13 cellular contexts compared by ENCODE assay signal in the genomic region with DNA sequence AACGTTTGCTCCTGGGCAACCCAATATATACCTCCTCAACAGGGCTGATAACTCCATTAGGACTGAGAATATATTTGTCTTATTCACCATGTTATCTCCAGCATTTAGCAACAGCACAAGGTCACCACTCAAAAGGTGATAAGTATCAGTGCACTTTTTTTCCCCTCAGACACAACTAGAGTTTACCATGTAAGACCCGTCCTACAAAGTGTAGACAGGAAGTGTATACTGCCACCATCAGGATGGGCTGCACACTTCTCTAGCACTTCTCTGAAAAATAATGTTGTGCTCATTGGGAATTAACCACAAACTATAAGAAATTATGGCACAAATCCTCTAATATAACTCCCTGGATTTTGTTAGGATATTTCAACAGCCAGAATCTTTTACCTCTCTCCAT. TPM values are rescaled to one million over a fixed set of nuclear protein-coding genes. Genes with fewer than 3 reads are reported as not detected.
DNase-seq lines count a peak whose midpoint lies in the region; ATAC-seq and TF ChIP-seq lines count a peak whose summit lies in the region.
"Had no signal": no experiment of that assay in that cellular context is flagged by ENCODE, and none has a peak within 500 bp of the region (broad histone marks: within the 10 kb centered on the region; RNA-seq: fewer than 3 reads in every experiment).

No MANE protein-coding gene starts in this region.

- no peak overlapping the region for H3K4me3 Mint-ChIP-seq in MCF 10A (ENCODE audit: unreplicated experiment)
- H3K4me3 Mint-ChIP-seq in endodermal cell: no peak overlapping the region
- no peak overlapping the region for H3K4me3 Mint-ChIP-seq in stimulated activated naive B cell treated with anti-CD40 and anti-IgM and Interleukin-4, amounts not matched to agents 10 μg/mL and 1 μg/mL and 100 μg/mL, for 72 hours
- no peak overlapping the region for H3K4me3 Mint-ChIP-seq in activated naive CD8-positive, alpha-beta T cell treated with anti-CD3 and anti-CD28 coated beads for 36 hours
- H3K4me3 Mint-ChIP-seq in activated naive CD4-positive, alpha-beta T cell treated with anti-CD3 and anti-CD28 coated beads, Interleukin-2, amount 10 ng/mL, durations not matched to agents 7 days and 5 days: no peak overlapping the region
- H3K4me3 Mint-ChIP-seq: activated T-helper 1 cell treated with anti-CD3 and anti-CD28 coated beads, Interleukin-12 subunit alpha, Interleukin-12 subunit beta, Interleukin-2, Interleukin-4 antibody, amounts not matched to agents 30 ng/mL and 10 ng/mL and 1 ng/mL, durations not matched to agents 14 hours and 24 hours and 36 hours; CD8-positive, alpha-beta T cell had no signal

- H3K4me1 Mint-ChIP-seq in MCF 10A (ENCODE audit: insufficient read depth, unreplicated experiment) (peaks cover 13% of the 10 kb centered on the region), endodermal cell (no peaks in the 10 kb centered on the region)
- H3K4me1 Mint-ChIP-seq in stimulated activated naive B cell treated with anti-CD40 and anti-IgM and Interleukin-4, amounts not matched to agents 10 μg/mL and 1 μg/mL and 100 μg/mL, for 72 hours: no peaks in the 10 kb centered on the region
- no peaks in the 10 kb centered on the region for H3K4me1 Mint-ChIP-seq in activated naive CD8-positive, alpha-beta T cell treated with anti-CD3 and anti-CD28 coated beads for 36 hours
- peaks cover 2% of the 10 kb centered on the region for H3K4me1 Mint-ChIP-seq in activated naive CD4-positive, alpha-beta T cell treated with anti-CD3 and anti-CD28 coated beads, Interleukin-2, amount 10 ng/mL, durations not matched to agents 7 days and 5 days

- H3K9me3 ChIP-seq in breast epithelium: no peaks in the 10 kb centered on the region
- H3K9me3 ChIP-seq in endodermal cell (ENCODE audit: control insufficient read depth, low read length): peaks cover 11% of the 10 kb centered on the region
- H3K9me3 ChIP-seq: sigmoid colon had no signal

- POLR2A ChIA-PET in MCF 10A (lab: Yijun Ruan, JAX): no interaction called here

- no peaks in the 10 kb centered on the region for H3K36me3 ChIP-seq in breast epithelium
- no peaks in the 10 kb centered on the region for H3K36me3 ChIP-seq in endodermal cell (ENCODE audit: control insufficient read depth, insufficient read depth, low read length)
- H3K36me3 ChIP-seq: sigmoid colon had no signal

- no TSS peak for BruUV-seq in MCF 10A (replicated peaks; lab: Mats Ljungman, UMichigan)

- H3K9me3 Mint-ChIP-seq in MCF 10A (ENCODE audit: unreplicated experiment) (no peaks in the 10 kb centered on the region), endodermal cell (peaks cover 6% of the 10 kb centered on the region)
- H3K9me3 Mint-ChIP-seq in stimulated activated naive B cell treated with anti-CD40 and anti-IgM and Interleukin-4, amounts not matched to agents 10 μg/mL and 1 μg/mL and 100 μg/mL, for 72 hours: no peaks in the 10 kb centered on the region
- H3K9me3 Mint-ChIP-seq in activated naive CD8-positive, alpha-beta T cell treated with anti-CD3 and anti-CD28 coated beads for 36 hours: no peaks in the 10 kb centered on the region
- H3K9me3 Mint-ChIP-seq in activated naive CD4-positive, alpha-beta T cell treated with anti-CD3 and anti-CD28 coated beads, Interleukin-2, amount 10 ng/mL, durations not matched to agents 7 days and 5 days: no peaks in the 10 kb centered on the region
- H3K9me3 Mint-ChIP-seq: activated T-helper 1 cell treated with anti-CD3 and anti-CD28 coated beads, Interleukin-12 subunit alpha, Interleukin-12 subunit beta, Interleukin-2, Interleukin-4 antibody, amounts not matched to agents 30 ng/mL and 10 ng/mL and 1 ng/mL, durations not matched to agents 14 hours and 24 hours and 36 hours; CD8-positive, alpha-beta T cell had no signal

- H3K36me3 Mint-ChIP-seq in MCF 10A (ENCODE audit: insufficient read depth, unreplicated experiment) (no peaks in the 10 kb centered on the region), endodermal cell (ENCODE audit: low read depth) (peaks cover 3% of the 10 kb centered on the region)
- H3K36me3 Mint-ChIP-seq in stimulated activated naive B cell treated with anti-CD40 and anti-IgM and Interleukin-4, amounts not matched to agents 10 μg/mL and 1 μg/mL and 100 μg/mL, for 72 hours: no peaks in the 10 kb centered on the region
- no peaks in the 10 kb centered on the region for H3K36me3 Mint-ChIP-seq in activated naive CD8-positive, alpha-beta T cell treated with anti-CD3 and anti-CD28 coated beads for 36 hours
- H3K36me3 Mint-ChIP-seq in activated naive CD4-positive, alpha-beta T cell treated with anti-CD3 and anti-CD28 coated beads, Interleukin-2, amount 10 ng/mL, durations not matched to agents 7 days and 5 days: no peaks in the 10 kb centered on the region
- H3K36me3 Mint-ChIP-seq: CD8-positive, alpha-beta T cell had no signal

- ATAC-seq in stimulated activated naive B cell treated with anti-CD40 and anti-IgM and Interleukin-4, amounts not matched to agents 10 μg/mL and 1 μg/mL and 100 μg/mL, for 72 hours (replicated peaks): peak; percentile 27 to 36
- ATAC-seq: CD8-positive, alpha-beta T cell had no signal

- H3K9ac ChIP-seq in endodermal cell (ENCODE audit: extremely low read depth, low read length, poor library complexity, severe bottlenecking): no peak overlapping the region

- TF ChIP-seq CTCF in MCF 10A (IDR thresholded peaks at IDR 0.05; ENCODE audit: unreplicated experiment): peak; percentile 26
- no peak for TF ChIP-seq CTCF in breast epithelium (IDR thresholded peaks at IDR 0.05)
- peak; percentile 68 for TF ChIP-seq CTCF in endodermal cell (conservative IDR thresholded peaks at IDR 0.05)

- DNase-seq in MCF 10A (ENCODE audit: unreplicated experiment) (peak; percentile 41), breast epithelium (ENCODE audit: low spot score in 2 of 2) (no peak), NCI-H524 (lab: John Stamatoyannopoulos, UW) (peak; percentile 69 to 82), endodermal cell (no peak), SIG-M5 (lab: John Stamatoyannopoulos, UW) (no peak)
- DNase-seq in stimulated activated naive B cell treated with anti-CD40 and anti-IgM and Interleukin-4, amounts not matched to agents 10 μg/mL and 1 μg/mL and 100 μg/mL, for 72 hours: no peak
- DNase-seq in activated naive CD8-positive, alpha-beta T cell treated with anti-CD3 and anti-CD28 coated beads for 36 hours: no peak
- DNase-seq in activated naive CD4-positive, alpha-beta T cell treated with anti-CD3 and anti-CD28 coated beads, Interleukin-2, amount 10 ng/mL, durations not matched to agents 7 days and 5 days: no peak
- DNase-seq: CD8-positive, alpha-beta T cell; effector CD4-positive, alpha-beta T cell; NCI-H1092; sigmoid colon had no signal

- H3K4me3 ChIP-seq in breast epithelium (no peak overlapping the region), endodermal cell (ENCODE audit: low read length) (no peak overlapping the region)
- H3K4me3 ChIP-seq: sigmoid colon had no signal

- intact Hi-C loops in MCF 10A (cut with micrococcal nuclease) (loop anchor here (1.0 to 2.0 kb wide), 2 partner anchors 107 to 188 kb away; no protein-coding TSS in a partner anchor), breast epithelium (cut with DNase I; ENCODE audit: low total_unique reads) (no loop called here)

- peaks cover 19% of the 10 kb centered on the region for H3K27me3 Mint-ChIP-seq in MCF 10A (ENCODE audit: insufficient read depth, unreplicated experiment)
- H3K27me3 Mint-ChIP-seq in endodermal cell (ENCODE audit: insufficient read depth): peaks cover 38% of the 10 kb centered on the region
- H3K27me3 Mint-ChIP-seq in stimulated activated naive B cell treated with anti-CD40 and anti-IgM and Interleukin-4, amounts not matched to agents 10 μg/mL and 1 μg/mL and 100 μg/mL, for 72 hours: peaks cover 15 to 16% of the 10 kb centered on the region in 2 donors
- peaks cover 27% of the 10 kb centered on the region for H3K27me3 Mint-ChIP-seq in activated naive CD8-positive, alpha-beta T cell treated with anti-CD3 and anti-CD28 coated beads for 36 hours
- H3K27me3 Mint-ChIP-seq in activated naive CD4-positive, alpha-beta T cell treated with anti-CD3 and anti-CD28 coated beads, Interleukin-2, amount 10 ng/mL, durations not matched to agents 7 days and 5 days: peaks cover 13% of the 10 kb centered on the region

- TF ChIP-seq POLR2A in breast epithelium (IDR thresholded peaks at IDR 0.05): no peak

- H3K27ac Mint-ChIP-seq in MCF 10A (ENCODE audit: low read depth, unreplicated experiment) (no peak overlapping the region), endodermal cell (no peak overlapping the region)
- H3K27ac Mint-ChIP-seq in stimulated activated naive B cell treated with anti-CD40 and anti-IgM and Interleukin-4, amounts not matched to agents 10 μg/mL and 1 μg/mL and 100 μg/mL, for 72 hours: no peak overlapping the region
- no peak overlapping the region for H3K27ac Mint-ChIP-seq in activated naive CD8-positive, alpha-beta T cell treated with anti-CD3 and anti-CD28 coated beads for 36 hours
- no peak overlapping the region for H3K27ac Mint-ChIP-seq in activated naive CD4-positive, alpha-beta T cell treated with anti-CD3 and anti-CD28 coated beads, Interleukin-2, amount 10 ng/mL, durations not matched to agents 7 days and 5 days
- H3K27ac Mint-ChIP-seq: activated T-helper 1 cell treated with anti-CD3 and anti-CD28 coated beads, Interleukin-12 subunit alpha, Interleukin-12 subunit beta, Interleukin-2, Interleukin-4 antibody, amounts not matched to agents 30 ng/mL and 10 ng/mL and 1 ng/mL, durations not matched to agents 14 hours and 24 hours and 36 hours; CD8-positive, alpha-beta T cell had no signal

- H3K27ac ChIP-seq in breast epithelium: no peak overlapping the region
- no peak overlapping the region for H3K27ac ChIP-seq in endodermal cell (ENCODE audit: low read depth, low read length)
- H3K27ac ChIP-seq: sigmoid colon had no signal

- 61 to 85% methylated on average over 2 of the region's 2 CpGs for WGBS in endodermal cell (ENCODE audit: insufficient coverage in 1 of 2, insufficient read length in 1 of 2), 2 experiments

- CTCF ChIA-PET in MCF 10A (lab: Yijun Ruan, JAX): interaction anchor here (0.5 to 1.6 kb wide), 5 partner anchors 17 to 175 kb away, joined by 3 to 4 read pairs (median 3); no protein-coding TSS in a partner anchor
- CTCF ChIA-PET in activated naive CD4-positive, alpha-beta T cell treated with anti-CD3 and anti-CD28 coated beads, Interleukin-2, amount 10 ng/mL, durations not matched to agents 7 days and 5 days (lab: Charles Lee): no interaction called here

- H3K4me1 ChIP-seq in breast epithelium: no peaks in the 10 kb centered on the region
- no peaks in the 10 kb centered on the region for H3K4me1 ChIP-seq in endodermal cell (ENCODE audit: control insufficient read depth, insufficient read depth, low read length)

- H3K27me3 ChIP-seq in breast epithelium (peaks cover 0 to 14% of the 10 kb centered on the region in 2 donors), endodermal cell (ENCODE audit: control insufficient read depth, insufficient read depth, low read length, poor library complexity, severe bottlenecking) (peaks cover 28% of the 10 kb centered on the region)

RNA-seq across cellular contexts. Expression of a gene that starts 5.7 kb away (rescaled TPM):
- 0.88 and 1.1 TPM in 2 replicates for total RNA-seq in MCF 10A (2022)
- under 1 TPM in 2 of 3 donors, not detected in 1; 0.33 to 0.88 TPM for total RNA-seq in breast epithelium
- total RNA-seq in endodermal cell: 1 to 10 TPM in 1 of 2 donors, under 1 TPM in 1; 0.53 to 4.1 TPM
- 27.8 TPM for polyA plus RNA-seq in endodermal cell (2013, experiment 1 of 2)
- polyA plus RNA-seq in endodermal cell (2013, experiment 2 of 2): 23.1 TPM
- not detected for total RNA-seq in activated naive CD8-positive, alpha-beta T cell treated with anti-CD3 and anti-CD28 coated beads for 36 hours
- total RNA-seq: activated T-helper 1 cell treated with anti-CD3 and anti-CD28 coated beads, Interleukin-12 subunit alpha, Interleukin-12 subunit beta, Interleukin-2, Interleukin-4 antibody, amounts not matched to agents 30 ng/mL and 10 ng/mL and 1 ng/mL, durations not matched to agents 14 hours and 24 hours and 36 hours; CD8-positive, alpha-beta T cell had no signal

Comparison
In these comparisons a context has a peak if more than half of its experiments do, and no peak if none do; other contexts are left out.
1. DNase-seq: peak in MCF 10A (single experiment) and NCI-H524 (2 of 2); none in breast epithelium (0 of 2), endodermal cell (single experiment), stimulated activated naive B cell treated with anti-CD40 and anti-IgM and Interleukin-4, amounts not matched to agents 10 μg/mL and 1 μg/mL and 100 μg/mL, for 72 hours (single experiment), SIG-M5 (single experiment), activated naive CD8-positive, alpha-beta T cell treated with anti-CD3 and anti-CD28 coated beads for 36 hours (single experiment) and activated naive CD4-positive, alpha-beta T cell treated with anti-CD3 and anti-CD28 coated beads, Interleukin-2, amount 10 ng/mL, durations not matched to agents 7 days and 5 days (single experiment).
2. CTCF ChIP-seq: peak in MCF 10A (single experiment) and endodermal cell (single experiment); none in breast epithelium (0 of 3).